Comparison of ENCODE assay signal across 1 cellular context in the genomic region with DNA sequence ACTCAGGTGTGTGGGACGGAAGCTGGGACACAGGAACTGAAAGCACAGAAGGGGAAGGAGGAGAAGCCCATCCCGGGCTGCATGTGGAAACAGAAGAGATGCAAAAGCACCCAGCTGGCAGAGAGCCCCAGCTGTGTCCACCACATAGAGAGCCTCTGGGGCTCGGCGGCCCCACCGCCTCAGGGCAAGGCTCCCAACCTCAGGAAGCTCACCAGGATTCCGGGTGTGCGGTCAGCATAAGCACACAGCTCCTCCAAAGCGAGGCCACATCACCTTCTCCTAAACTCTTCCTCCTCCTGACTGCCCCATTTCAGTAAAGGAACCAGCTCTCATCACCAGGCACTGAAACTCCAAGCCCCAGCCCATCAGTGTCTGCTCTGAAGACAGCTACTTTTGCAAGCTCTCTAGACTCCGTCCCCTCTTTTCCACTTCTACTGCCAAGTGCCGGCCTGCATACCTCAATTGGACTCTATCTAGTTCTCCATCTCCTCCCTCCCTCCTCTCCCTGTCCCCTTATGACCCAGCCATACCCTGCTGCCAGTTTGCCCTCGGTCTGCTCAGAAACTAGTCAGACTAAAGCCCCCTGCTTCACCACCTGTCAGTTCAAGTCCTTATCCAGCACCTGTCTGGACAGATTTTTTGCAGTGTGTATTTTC.
TF ChIP-seq lines count a peak whose summit lies in the region.

No MANE protein-coding gene starts in this region.

TF ChIP-seq in GM23338, 12 proteins besides CTCF, POLR2A, EP300 and RAD21:
- TF ChIP-seq, protein P1, sequence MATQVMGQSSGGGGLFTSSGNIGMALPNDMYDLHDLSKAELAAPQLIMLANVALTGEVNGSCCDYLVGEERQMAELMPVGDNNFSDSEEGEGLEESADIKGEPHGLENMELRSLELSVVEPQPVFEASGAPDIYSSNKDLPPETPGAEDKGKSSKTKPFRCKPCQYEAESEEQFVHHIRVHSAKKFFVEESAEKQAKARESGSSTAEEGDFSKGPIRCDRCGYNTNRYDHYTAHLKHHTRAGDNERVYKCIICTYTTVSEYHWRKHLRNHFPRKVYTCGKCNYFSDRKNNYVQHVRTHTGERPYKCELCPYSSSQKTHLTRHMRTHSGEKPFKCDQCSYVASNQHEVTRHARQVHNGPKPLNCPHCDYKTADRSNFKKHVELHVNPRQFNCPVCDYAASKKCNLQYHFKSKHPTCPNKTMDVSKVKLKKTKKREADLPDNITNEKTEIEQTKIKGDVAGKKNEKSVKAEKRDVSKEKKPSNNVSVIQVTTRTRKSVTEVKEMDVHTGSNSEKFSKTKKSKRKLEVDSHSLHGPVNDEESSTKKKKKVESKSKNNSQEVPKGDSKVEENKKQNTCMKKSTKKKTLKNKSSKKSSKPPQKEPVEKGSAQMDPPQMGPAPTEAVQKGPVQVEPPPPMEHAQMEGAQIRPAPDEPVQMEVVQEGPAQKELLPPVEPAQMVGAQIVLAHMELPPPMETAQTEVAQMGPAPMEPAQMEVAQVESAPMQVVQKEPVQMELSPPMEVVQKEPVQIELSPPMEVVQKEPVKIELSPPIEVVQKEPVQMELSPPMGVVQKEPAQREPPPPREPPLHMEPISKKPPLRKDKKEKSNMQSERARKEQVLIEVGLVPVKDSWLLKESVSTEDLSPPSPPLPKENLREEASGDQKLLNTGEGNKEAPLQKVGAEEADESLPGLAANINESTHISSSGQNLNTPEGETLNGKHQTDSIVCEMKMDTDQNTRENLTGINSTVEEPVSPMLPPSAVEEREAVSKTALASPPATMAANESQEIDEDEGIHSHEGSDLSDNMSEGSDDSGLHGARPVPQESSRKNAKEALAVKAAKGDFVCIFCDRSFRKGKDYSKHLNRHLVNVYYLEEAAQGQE (IDR thresholded peaks at IDR 0.05; ENCODE audit: unreplicated experiment): no peak
- TF ChIP-seq EZH2phosphoT487 (IDR thresholded peaks at IDR 0.05; ENCODE audit: unreplicated experiment) (no peak), STAT1 (IDR thresholded peaks at IDR 0.05; ENCODE audit: unreplicated experiment) (no peak), ZNF114 (CRISPR knock-in tag; IDR thresholded peaks at IDR 0.05) (no peak), JUNB (IDR thresholded peaks at IDR 0.05; ENCODE audit: unreplicated experiment) (no peak), POLR2AphosphoS5 (IDR thresholded peaks at IDR 0.05; ENCODE audit: low read depth) (no peak), NANOG (IDR thresholded peaks at IDR 0.05; ENCODE audit: borderline replicate concordance) (no peak), EZH2 (IDR thresholded peaks at IDR 0.05; ENCODE audit: low read depth, unreplicated experiment) (no peak), ZNF331 (CRISPR knock-in tag; IDR thresholded peaks at IDR 0.05; ENCODE audit: low read depth) (no peak), CREB1 (CRISPR knock-in tag; IDR thresholded peaks at IDR 0.05; ENCODE audit: low read depth) (no peak)
- TF ChIP-seq, protein P2, sequence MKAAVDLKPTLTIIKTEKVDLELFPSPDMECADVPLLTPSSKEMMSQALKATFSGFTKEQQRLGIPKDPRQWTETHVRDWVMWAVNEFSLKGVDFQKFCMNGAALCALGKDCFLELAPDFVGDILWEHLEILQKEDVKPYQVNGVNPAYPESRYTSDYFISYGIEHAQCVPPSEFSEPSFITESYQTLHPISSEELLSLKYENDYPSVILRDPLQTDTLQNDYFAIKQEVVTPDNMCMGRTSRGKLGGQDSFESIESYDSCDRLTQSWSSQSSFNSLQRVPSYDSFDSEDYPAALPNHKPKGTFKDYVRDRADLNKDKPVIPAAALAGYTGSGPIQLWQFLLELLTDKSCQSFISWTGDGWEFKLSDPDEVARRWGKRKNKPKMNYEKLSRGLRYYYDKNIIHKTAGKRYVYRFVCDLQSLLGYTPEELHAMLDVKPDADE (IDR thresholded peaks at IDR 0.05): no peak
- TF ChIP-seq, protein P3, sequence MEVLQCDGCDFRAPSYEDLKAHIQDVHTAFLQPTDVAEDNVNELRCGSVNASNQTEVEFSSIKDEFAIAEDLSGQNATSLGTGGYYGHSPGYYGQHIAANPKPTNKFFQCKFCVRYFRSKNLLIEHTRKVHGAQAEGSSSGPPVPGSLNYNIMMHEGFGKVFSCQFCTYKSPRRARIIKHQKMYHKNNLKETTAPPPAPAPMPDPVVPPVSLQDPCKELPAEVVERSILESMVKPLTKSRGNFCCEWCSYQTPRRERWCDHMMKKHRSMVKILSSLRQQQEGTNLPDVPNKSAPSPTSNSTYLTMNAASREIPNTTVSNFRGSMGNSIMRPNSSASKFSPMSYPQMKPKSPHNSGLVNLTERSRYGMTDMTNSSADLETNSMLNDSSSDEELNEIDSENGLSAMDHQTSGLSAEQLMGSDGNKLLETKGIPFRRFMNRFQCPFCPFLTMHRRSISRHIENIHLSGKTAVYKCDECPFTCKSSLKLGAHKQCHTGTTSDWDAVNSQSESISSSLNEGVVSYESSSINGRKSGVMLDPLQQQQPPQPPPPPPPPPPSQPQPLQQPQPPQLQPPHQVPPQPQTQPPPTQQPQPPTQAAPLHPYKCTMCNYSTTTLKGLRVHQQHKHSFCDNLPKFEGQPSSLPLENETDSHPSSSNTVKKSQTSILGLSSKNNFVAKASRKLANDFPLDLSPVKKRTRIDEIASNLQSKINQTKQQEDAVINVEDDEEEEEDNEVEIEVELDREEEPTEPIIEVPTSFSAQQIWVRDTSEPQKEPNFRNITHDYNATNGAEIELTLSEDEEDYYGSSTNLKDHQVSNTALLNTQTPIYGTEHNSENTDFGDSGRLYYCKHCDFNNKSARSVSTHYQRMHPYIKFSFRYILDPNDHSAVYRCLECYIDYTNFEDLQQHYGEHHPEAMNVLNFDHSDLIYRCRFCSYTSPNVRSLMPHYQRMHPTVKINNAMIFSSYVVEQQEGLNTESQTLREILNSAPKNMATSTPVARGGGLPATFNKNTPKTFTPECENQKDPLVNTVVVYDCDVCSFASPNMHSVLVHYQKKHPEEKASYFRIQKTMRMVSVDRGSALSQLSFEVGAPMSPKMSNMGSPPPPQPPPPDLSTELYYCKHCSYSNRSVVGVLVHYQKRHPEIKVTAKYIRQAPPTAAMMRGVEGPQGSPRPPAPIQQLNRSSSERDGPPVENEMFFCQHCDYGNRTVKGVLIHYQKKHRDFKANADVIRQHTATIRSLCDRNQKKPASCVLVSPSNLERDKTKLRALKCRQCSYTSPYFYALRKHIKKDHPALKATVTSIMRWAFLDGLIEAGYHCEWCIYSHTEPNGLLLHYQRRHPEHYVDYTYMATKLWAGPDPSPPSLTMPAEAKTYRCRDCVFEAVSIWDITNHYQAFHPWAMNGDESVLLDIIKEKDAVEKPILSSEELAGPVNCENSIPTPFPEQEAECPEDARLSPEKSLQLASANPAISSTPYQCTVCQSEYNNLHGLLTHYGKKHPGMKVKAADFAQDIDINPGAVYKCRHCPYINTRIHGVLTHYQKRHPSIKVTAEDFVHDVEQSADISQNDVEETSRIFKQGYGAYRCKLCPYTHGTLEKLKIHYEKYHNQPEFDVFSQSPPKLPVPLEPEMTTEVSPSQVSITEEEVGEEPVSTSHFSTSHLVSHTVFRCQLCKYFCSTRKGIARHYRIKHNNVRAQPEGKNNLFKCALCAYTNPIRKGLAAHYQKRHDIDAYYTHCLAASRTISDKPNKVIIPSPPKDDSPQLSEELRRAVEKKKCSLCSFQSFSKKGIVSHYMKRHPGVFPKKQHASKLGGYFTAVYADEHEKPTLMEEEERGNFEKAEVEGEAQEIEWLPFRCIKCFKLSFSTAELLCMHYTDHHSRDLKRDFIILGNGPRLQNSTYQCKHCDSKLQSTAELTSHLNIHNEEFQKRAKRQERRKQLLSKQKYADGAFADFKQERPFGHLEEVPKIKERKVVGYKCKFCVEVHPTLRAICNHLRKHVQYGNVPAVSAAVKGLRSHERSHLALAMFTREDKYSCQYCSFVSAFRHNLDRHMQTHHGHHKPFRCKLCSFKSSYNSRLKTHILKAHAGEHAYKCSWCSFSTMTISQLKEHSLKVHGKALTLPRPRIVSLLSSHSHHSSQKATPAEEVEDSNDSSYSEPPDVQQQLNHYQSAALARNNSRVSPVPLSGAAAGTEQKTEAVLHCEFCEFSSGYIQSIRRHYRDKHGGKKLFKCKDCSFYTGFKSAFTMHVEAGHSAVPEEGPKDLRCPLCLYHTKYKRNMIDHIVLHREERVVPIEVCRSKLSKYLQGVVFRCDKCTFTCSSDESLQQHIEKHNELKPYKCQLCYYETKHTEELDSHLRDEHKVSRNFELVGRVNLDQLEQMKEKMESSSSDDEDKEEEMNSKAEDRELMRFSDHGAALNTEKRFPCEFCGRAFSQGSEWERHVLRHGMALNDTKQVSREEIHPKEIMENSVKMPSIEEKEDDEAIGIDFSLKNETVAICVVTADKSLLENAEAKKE (CRISPR knock-in tag; IDR thresholded peaks at IDR 0.05): no peak
